In the genomic region with DNA sequence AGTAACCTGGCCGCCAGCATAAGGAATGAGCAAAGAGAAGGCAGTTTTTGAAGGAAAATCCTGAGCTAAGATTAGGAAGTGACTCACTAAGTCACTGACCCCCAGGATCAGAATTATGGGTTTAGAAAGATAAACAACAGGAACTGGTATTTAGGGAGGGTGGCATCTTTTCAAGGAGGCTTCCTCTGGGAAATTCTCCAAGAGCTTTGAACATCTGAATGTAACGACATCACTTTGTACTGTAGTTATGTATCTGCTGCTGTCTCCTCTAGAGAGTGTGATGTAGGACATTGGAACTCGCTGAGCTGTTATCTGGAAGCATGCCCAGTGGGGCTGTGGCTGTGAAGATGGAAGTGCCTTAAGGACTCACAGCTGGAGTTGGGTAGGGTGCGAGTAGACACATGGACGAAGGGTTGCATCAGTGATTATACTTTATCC, we compare ENCODE assay signal across 11 cellular contexts.
DNase-seq lines count a peak whose midpoint lies in the region; FAIRE-seq and TF ChIP-seq lines count a peak whose summit lies in the region.
"Had no signal": no experiment of that assay in that cellular context is flagged by ENCODE, and none has a peak within 500 bp of the region (broad histone marks: within the 10 kb centered on the region; RNA-seq: fewer than 3 reads in every experiment).

No MANE protein-coding gene starts in this region.

- H3K4me2 ChIP-seq in neural progenitor cell (no peak overlapping the region), OCI-LY7 (ENCODE audit: low read length) (no peak overlapping the region)

- no peak for TF ChIP-seq CTCF in fibroblast of mammary gland (conservative IDR thresholded peaks at IDR 0.05; ENCODE audit: control insufficient read depth, insufficient read depth, low read depth, low read length)
- TF ChIP-seq CTCF in neural progenitor cell (IDR thresholded peaks at IDR 0.05): no peak
- TF ChIP-seq CTCF in OCI-LY7 (conservative IDR thresholded peaks at IDR 0.05; ENCODE audit: low read length): no peak

- H3K4me3 Mint-ChIP-seq in neural progenitor cell: no peak overlapping the region
- H3K4me3 Mint-ChIP-seq in activated CD4-positive, alpha-beta memory T cell treated with anti-CD3 and anti-CD28 coated beads, Interleukin-2, amount 10 ng/mL, durations not matched to agents 7 days and 5 days: no peak overlapping the region

- no peaks in the 10 kb centered on the region for H3K36me3 Mint-ChIP-seq in neural progenitor cell
- H3K36me3 Mint-ChIP-seq in activated CD4-positive, alpha-beta memory T cell treated with anti-CD3 and anti-CD28 coated beads, Interleukin-2, amount 10 ng/mL, durations not matched to agents 7 days and 5 days (ENCODE audit: low read depth): no peaks in the 10 kb centered on the region

- POLR2A ChIA-PET in OCI-LY7 (lab: Charles Lee): interaction anchor here (0.6 to 0.7 kb wide), 2 partner anchors 125 to 162 kb away, joined by 3 read pairs; no protein-coding TSS in a partner anchor
- POLR2A ChIA-PET in activated CD4-positive, alpha-beta memory T cell treated with anti-CD3 and anti-CD28 coated beads, Interleukin-2, amount 10 ng/mL, durations not matched to agents 7 days and 5 days (lab: Charles Lee): no interaction called here

- no peaks in the 10 kb centered on the region for H3K36me3 ChIP-seq in neural progenitor cell
- H3K36me3 ChIP-seq in OCI-LY7 (ENCODE audit: insufficient read depth, low read length): no peaks in the 10 kb centered on the region
- H3K36me3 ChIP-seq: cardiac muscle cell had no signal

- no TSS peak for BruUV-seq in OCI-LY7 (replicated peaks; lab: Mats Ljungman, UMichigan)

- peak overlapping the region; percentile 51 for H3K27ac Mint-ChIP-seq in neural progenitor cell
- H3K27ac Mint-ChIP-seq in activated CD4-positive, alpha-beta memory T cell treated with anti-CD3 and anti-CD28 coated beads, Interleukin-2, amount 10 ng/mL, durations not matched to agents 7 days and 5 days: no peak overlapping the region
- H3K27ac Mint-ChIP-seq: progenitor cell of endocrine pancreas had no signal

- peak; percentile 82 for FAIRE-seq in RCC 7860 (lab: Jason Lieb, UNC)

- no peak overlapping the region for H3K27ac ChIP-seq in neural progenitor cell
- no peak overlapping the region for H3K27ac ChIP-seq in OCI-LY7 (ENCODE audit: low read depth, low read length, poor library complexity, severe bottlenecking)
- H3K27ac ChIP-seq: cardiac muscle cell had no signal

- H2AFZ ChIP-seq in neural progenitor cell (replicated peaks) (no peak overlapping the region), OCI-LY7 (ENCODE audit: low read length) (no peak overlapping the region)

- no peaks in the 10 kb centered on the region for H4K20me1 ChIP-seq in neural progenitor cell (ENCODE audit: low read depth)
- H4K20me1 ChIP-seq in OCI-LY7 (ENCODE audit: insufficient read depth, low read length): no peaks in the 10 kb centered on the region

- peaks cover 17% of the 10 kb centered on the region for H3K4me1 Mint-ChIP-seq in neural progenitor cell
- no peaks in the 10 kb centered on the region for H3K4me1 Mint-ChIP-seq in activated CD4-positive, alpha-beta memory T cell treated with anti-CD3 and anti-CD28 coated beads, Interleukin-2, amount 10 ng/mL, durations not matched to agents 7 days and 5 days

- H3K27me3 ChIP-seq in neural progenitor cell: no peaks in the 10 kb centered on the region
- H3K27me3 ChIP-seq: cardiac muscle cell had no signal

- H3K9me3 ChIP-seq in neural progenitor cell (ENCODE audit: low read depth) (no peaks in the 10 kb centered on the region), OCI-LY7 (ENCODE audit: low read length) (no peaks in the 10 kb centered on the region)

- intact Hi-C loops in OCI-LY7 (cut with micrococcal nuclease; ENCODE audit: unreplicated experiment): loop anchor here (5.0 kb wide), 1 partner anchor 142 kb away; no protein-coding TSS in a partner anchor

- H3K79me2 ChIP-seq in neural progenitor cell (ENCODE audit: low read depth) (no peaks in the 10 kb centered on the region), OCI-LY7 (ENCODE audit: insufficient read depth, low read depth, low read length) (no peaks in the 10 kb centered on the region)

- no peaks in the 10 kb centered on the region for H3K27me3 Mint-ChIP-seq in neural progenitor cell (ENCODE audit: insufficient read depth, low read depth)
- H3K27me3 Mint-ChIP-seq in activated CD4-positive, alpha-beta memory T cell treated with anti-CD3 and anti-CD28 coated beads, Interleukin-2, amount 10 ng/mL, durations not matched to agents 7 days and 5 days: no peaks in the 10 kb centered on the region
- H3K27me3 Mint-ChIP-seq: progenitor cell of endocrine pancreas had no signal

- H3K4me3 ChIP-seq in fibroblast of mammary gland (ENCODE audit: control insufficient read depth, low read depth, low read length): no peak overlapping the region
- no peak overlapping the region for H3K4me3 ChIP-seq in neural progenitor cell
- no peak overlapping the region for H3K4me3 ChIP-seq in OCI-LY7 (ENCODE audit: low read depth, low read length, poor library complexity, severe bottlenecking)
- H3K4me3 ChIP-seq: cardiac muscle cell had no signal

- CTCF ChIA-PET in OCI-LY7 (lab: Charles Lee; ENCODE audit: unreplicated experiment): no interaction called here
- CTCF ChIA-PET in activated CD4-positive, alpha-beta memory T cell treated with anti-CD3 and anti-CD28 coated beads, Interleukin-2, amount 10 ng/mL, durations not matched to agents 7 days and 5 days (lab: Charles Lee): no interaction called here

- H3K9me2 ChIP-seq in OCI-LY7 (ENCODE audit: insufficient read depth, low read length): no peaks in the 10 kb centered on the region

- no peak overlapping the region for H3K9ac ChIP-seq in neural progenitor cell

- peaks cover 6% of the 10 kb centered on the region for H3F3A ChIP-seq in neural progenitor cell (ENCODE audit: low read depth)

- peaks cover 6% of the 10 kb centered on the region for H3K9me3 Mint-ChIP-seq in neural progenitor cell
- H3K9me3 Mint-ChIP-seq in activated CD4-positive, alpha-beta memory T cell treated with anti-CD3 and anti-CD28 coated beads, Interleukin-2, amount 10 ng/mL, durations not matched to agents 7 days and 5 days: peaks cover 13% of the 10 kb centered on the region

- H3K4me1 ChIP-seq in neural progenitor cell: peaks cover 12% of the 10 kb centered on the region
- no peaks in the 10 kb centered on the region for H3K4me1 ChIP-seq in OCI-LY7 (ENCODE audit: insufficient read depth, low read length, poor library complexity, severe bottlenecking)

- DNase-seq in DMS 273 (lab: John Stamatoyannopoulos, UW; ENCODE audit: unreplicated experiment) (peak; percentile 62), RCC 7860 (ENCODE audit: low spot score) (peak; percentile 98), fibroblast of mammary gland (ENCODE audit: low read depth) (peak; percentile 100), neural progenitor cell (ENCODE audit: low spot score) (no peak), NCI-H748 (lab: John Stamatoyannopoulos, UW; ENCODE audit: unreplicated experiment) (no peak), DMS79 (lab: John Stamatoyannopoulos, UW) (no peak), OCI-LY7 (ENCODE audit: low spot score) (no peak)
- DNase-seq in activated CD4-positive, alpha-beta memory T cell treated with anti-CD3 and anti-CD28 coated beads, Interleukin-2, amount 10 ng/mL, durations not matched to agents 7 days and 5 days: no peak
- DNase-seq: activated CD4-positive, alpha-beta T cell treated with anti-CD3 and anti-CD28 coated beads, Interleukin-2, amount 50 U/mL, for 4 hours had no signal

Comparison
In these comparisons a context has a peak if more than half of its experiments do, and no peak if none do; other contexts are left out.
1. DNase-seq: peak in DMS 273 (single experiment), RCC 7860 (single experiment) and fibroblast of mammary gland (single experiment); none in neural progenitor cell (single experiment), NCI-H748 (single experiment), DMS79 (single experiment), OCI-LY7 (single experiment) and activated CD4-positive, alpha-beta memory T cell treated with anti-CD3 and anti-CD28 coated beads, Interleukin-2, amount 10 ng/mL, durations not matched to agents 7 days and 5 days (single experiment).